Comparison of ENCODE assay signal across 8 cellular contexts in the genomic region with DNA sequence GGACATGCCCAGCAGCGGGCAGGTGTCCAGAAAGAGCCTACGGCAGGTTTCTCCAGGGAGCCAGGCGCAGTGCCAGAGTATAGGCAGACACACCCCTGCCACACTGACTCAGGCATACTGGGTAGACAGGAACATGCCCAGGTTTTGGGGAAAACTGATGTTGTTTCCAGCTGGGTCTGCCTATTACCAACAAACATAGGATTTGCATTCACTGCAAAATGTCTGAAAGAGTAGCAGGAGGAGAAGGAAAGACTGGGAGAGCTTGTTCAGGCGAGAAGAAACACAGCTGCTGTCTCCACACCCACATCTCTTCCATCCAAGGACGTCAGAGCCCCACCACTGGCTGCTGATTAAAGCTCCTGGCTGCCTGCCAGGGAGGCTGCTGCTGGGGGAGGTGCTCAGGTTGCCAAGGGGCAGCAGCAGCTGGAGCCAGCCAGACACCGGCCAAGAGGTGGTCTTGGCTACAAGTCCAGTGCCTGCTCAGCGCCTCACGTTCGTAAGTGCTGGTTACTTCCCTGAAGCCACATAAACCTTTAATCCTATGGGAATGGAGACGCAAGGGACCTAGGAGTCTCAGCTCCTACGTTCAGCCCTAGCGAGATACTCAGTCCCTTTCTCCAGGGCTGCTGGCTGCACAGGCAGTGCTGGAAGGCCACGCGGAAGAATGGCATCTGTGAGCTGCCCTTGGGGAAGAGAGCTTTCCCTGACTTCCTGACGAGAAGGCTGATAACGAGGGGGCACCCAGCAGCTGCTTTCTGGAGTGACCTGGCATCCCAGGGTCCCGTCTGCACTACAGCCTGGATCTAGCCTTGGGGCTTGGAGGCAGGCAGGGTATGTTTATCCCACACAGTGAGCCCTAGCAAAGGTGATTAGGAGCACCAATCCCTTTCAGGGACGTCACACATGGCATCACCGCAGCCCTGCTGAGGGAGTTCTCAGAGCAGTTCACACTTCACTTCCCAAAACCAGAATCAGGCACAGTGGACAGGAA. TPM values are rescaled to one million over a fixed set of nuclear protein-coding genes. Genes with fewer than 3 reads are reported as not detected.
A peak's percentile ranks its signal among the peaks of the same experiment; 100 is the strongest.
DNase-seq lines count a peak whose midpoint lies in the region; ATAC-seq and TF ChIP-seq lines count a peak whose summit lies in the region.

No MANE protein-coding gene starts in this region.

- H3K4me3 ChIP-seq in BLaER1 treated with 17β-estradiol and CSF1 and Interleukin-3, amounts not matched to agents 10 nM and 100 nM = peak overlapping the region; percentile 2 to 60 (median 36); a peak in 15 of 20 replicates
- H3K4me3 ChIP-seq in smooth muscle cell = no peak overlapping the region

- H3K9ac ChIP-seq in BLaER1 treated with 17β-estradiol and CSF1 and Interleukin-3, amounts not matched to agents 10 nM and 100 nM = peak overlapping the region in 9 of 11 experiments; percentile 15 to 75 (median 49); a peak in 14 of 22 replicates
- peak overlapping the region; percentile 54 for H3K9ac ChIP-seq in smooth muscle cell (ENCODE audit: low read depth)

- ATAC-seq in left lobe of liver = no peak

- 22% methylated on average over 19 of the region's 19 CpGs for WGBS in smooth muscle cell (ENCODE audit: low lambda C conversion rate)

- no peaks in the 10 kb centered on the region for H3K36me3 ChIP-seq in BLaER1 treated with 17β-estradiol and CSF1 and Interleukin-3, amounts not matched to agents 10 nM and 100 nM
- H3K36me3 ChIP-seq in smooth muscle cell (ENCODE audit: low read depth) = no peaks in the 10 kb centered on the region

- H2AFZ ChIP-seq in smooth muscle cell (ENCODE audit: low read depth) = no peak overlapping the region

- TF ChIP-seq CTCF in RWPE1 (conservative IDR thresholded peaks at IDR 0.05; ENCODE audit: low read depth) = no peak; the same call in 1 of the 2 replicates
- no peak for TF ChIP-seq CTCF in smooth muscle cell (IDR thresholded peaks at IDR 0.05; ENCODE audit: borderline replicate concordance, insufficient read depth, poor library complexity, severe bottlenecking)

- peak; percentile 88 for DNase-seq in LHCN-M2 (ENCODE audit: low read depth)
- DNase-seq in RWPE1 (ENCODE audit: low spot score) = peak; percentile 87
- peak; percentile 88 for DNase-seq in brain pericyte (ENCODE audit: low read depth, low spot score)
- peak in 38 of 51 donors; percentile 9 to 72 (median 48) for DNase-seq in hypothalamus (lab: John Stamatoyannopoulos, UW)
- peak; percentile 62 for DNase-seq in smooth muscle cell (lab: John Stamatoyannopoulos, UW; ENCODE audit: unreplicated experiment)
- DNase-seq in left lobe of liver (ENCODE audit: low spot score) = no peak
- no peak for DNase-seq in middle frontal gyrus (ENCODE audit: extremely low spot score, low spot score)

- POLR2A ChIA-PET in RWPE1 (lab: Yijun Ruan, JAX; ENCODE audit: low non-redundant PET) = no interaction called here

- no peaks in the 10 kb centered on the region for H3K9me3 ChIP-seq in BLaER1 treated with 17β-estradiol and CSF1 and Interleukin-3, amounts not matched to agents 10 nM and 100 nM (replicated peaks in 1 of 11)
- H3K9me3 ChIP-seq in smooth muscle cell (replicated peaks; ENCODE audit: low read depth) = no peaks in the 10 kb centered on the region

- no peaks in the 10 kb centered on the region for H3K79me2 ChIP-seq in smooth muscle cell (ENCODE audit: low read depth)

- H3K4me2 ChIP-seq in BLaER1 treated with 17β-estradiol and CSF1 and Interleukin-3, amounts not matched to agents 10 nM and 100 nM = peak overlapping the region; percentile 90 to 97 (median 95)
- H3K4me2 ChIP-seq in smooth muscle cell = peak overlapping the region; percentile 93

- no peaks in the 10 kb centered on the region for H4K20me1 ChIP-seq in BLaER1 treated with 17β-estradiol and CSF1 and Interleukin-3, amounts not matched to agents 10 nM and 100 nM
- no peaks in the 10 kb centered on the region for H4K20me1 ChIP-seq in smooth muscle cell (ENCODE audit: low read depth)

- H3F3A ChIP-seq in smooth muscle cell (ENCODE audit: low read depth) = peaks cover 36% of the 10 kb centered on the region

- peaks cover 0 to 4% (median 0%) of the 10 kb centered on the region in 11 experiments; a peak in 1 of 22 replicates for H3K27me3 ChIP-seq in BLaER1 treated with 17β-estradiol and CSF1 and Interleukin-3, amounts not matched to agents 10 nM and 100 nM
- H3K27me3 ChIP-seq in smooth muscle cell (ENCODE audit: low read depth) = no peaks in the 10 kb centered on the region

- H3K27ac ChIP-seq in BLaER1 treated with 17β-estradiol and CSF1 and Interleukin-3, amounts not matched to agents 10 nM and 100 nM = peak overlapping the region in 9 of 11 experiments; percentile 5 to 71 (median 46); a peak in 14 of 22 replicates
- H3K27ac ChIP-seq in RWPE1 = peak overlapping the region; percentile 99
- peak overlapping the region; percentile 82 for H3K27ac ChIP-seq in smooth muscle cell (ENCODE audit: low read depth)

- peaks cover 35 to 63% (median 55%) of the 10 kb centered on the region in 10 experiments for H3K4me1 ChIP-seq in BLaER1 treated with 17β-estradiol and CSF1 and Interleukin-3, amounts not matched to agents 10 nM and 100 nM
- H3K4me1 ChIP-seq in smooth muscle cell (ENCODE audit: low read depth) = peaks cover 46% of the 10 kb centered on the region

- CTCF ChIA-PET in RWPE1 (lab: Yijun Ruan, JAX) = interaction anchor here (0.6 to 1.4 kb wide), 9 partner anchors 12 to 155 kb away, joined by 3 to 5 read pairs (median 3); no protein-coding TSS in a partner anchor

RNA-seq across cellular contexts. Expression of gene PLEKHG3, which starts 58.1 kb away (rescaled TPM):
- total RNA-seq in LHCN-M2 (2014; rRNA removed) (3.5 and 6.0 TPM in 2 replicates), smooth muscle cell (15.6 and 17.6 TPM in 2 replicates), left lobe of liver (32.8 TPM)
- 5.9 TPM for polyA plus RNA-seq in LHCN-M2 (2012)
- polyA plus RNA-seq in smooth muscle cell = 18.3 and 21.9 TPM in 2 replicates

Comparison
In these comparisons a context has a peak if more than half of its experiments do, and no peak if none do; other contexts are left out.
1. H3K27ac ChIP-seq: peak in every context shown above with its lines; median percentile 99 in RWPE1; 82 in smooth muscle cell; 46 in BLaER1 treated with 17β-estradiol and CSF1 and Interleukin-3, amounts not matched to agents 10 nM and 100 nM.
2. DNase-seq: peak in LHCN-M2 (single experiment), RWPE1 (single experiment), brain pericyte (single experiment), hypothalamus (38 of 51) and smooth muscle cell (single experiment); none in left lobe of liver (single experiment) and middle frontal gyrus (single experiment).